ENCODE assay signal across 28 cellular contexts in the genomic region with DNA sequence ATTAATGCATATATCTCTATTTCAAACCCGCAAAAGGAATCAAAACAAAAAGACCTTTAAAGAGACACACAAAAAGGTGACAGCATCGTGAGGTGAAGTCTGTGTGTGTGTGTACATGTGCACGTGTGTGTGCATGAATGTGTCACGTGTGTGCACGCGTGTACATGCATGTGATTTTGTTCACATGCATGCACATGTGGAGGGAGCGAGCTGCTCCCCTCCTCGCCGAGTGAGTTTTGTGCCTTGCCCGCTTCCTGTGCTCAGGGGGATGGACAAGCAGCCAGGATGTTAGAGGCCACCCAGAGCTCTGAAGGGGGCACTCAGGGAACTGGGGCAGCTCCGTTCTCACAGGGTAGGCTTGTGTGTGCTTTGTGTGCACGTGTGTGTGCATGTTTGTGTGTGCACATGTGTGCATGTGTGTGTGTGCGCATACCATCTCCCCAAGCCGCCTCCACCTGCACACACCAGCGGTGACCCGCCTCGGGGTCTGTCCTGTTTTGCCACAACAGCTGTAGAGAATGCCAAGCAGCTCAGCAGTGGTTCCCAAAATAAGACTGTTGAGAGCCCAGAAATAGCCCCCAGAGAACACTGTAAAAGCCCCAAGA.
A peak's percentile ranks its signal among the peaks of the same experiment; 100 is the strongest.
DNase-seq lines count a peak whose midpoint lies in the region; ATAC-seq, FAIRE-seq and TF ChIP-seq lines count a peak whose summit lies in the region.
"Had no signal": no experiment of that assay in that cellular context is flagged by ENCODE, and none has a peak within 500 bp of the region (broad histone marks: within the 10 kb centered on the region; RNA-seq: fewer than 3 reads in every experiment).

No MANE protein-coding gene starts in this region.

- H3K4me3 ChIP-seq in Panc1 (ENCODE audit: low read depth in 2 of 2, low read length in 2 of 2) (no peak overlapping the region), esophagus (ENCODE audit: low read depth in 1 of 2, low read length in 2 of 2) (no peak overlapping the region), PC-9 (no peak overlapping the region)
- H3K4me3 ChIP-seq: ascending aorta, dorsolateral prefrontal cortex, Peyer's patch had no signal

- H3F3A ChIP-seq in PC-9 (ENCODE audit: insufficient read depth, low read depth) = no peaks in the 10 kb centered on the region

- no peak for TF ChIP-seq CTCF in Calu3 (IDR thresholded peaks at IDR 0.05; ENCODE audit: unreplicated experiment)
- no peak for TF ChIP-seq CTCF in Panc1 (IDR thresholded peaks at IDR 0.05)
- no peak for TF ChIP-seq CTCF in PC-9 (conservative IDR thresholded peaks at IDR 0.05)

- H3K36me3 Mint-ChIP-seq in Calu3 (ENCODE audit: insufficient read depth, unreplicated experiment) = no peaks in the 10 kb centered on the region
- H3K36me3 Mint-ChIP-seq: activated CD4-positive, alpha-beta memory T cell treated with anti-CD3 and anti-CD28 coated beads for 36 hours; CD8-positive, alpha-beta memory T cell; mesothelial cell of epicardium; stimulated activated effector memory CD8-positive, alpha-beta T cell treated with anti-CD3 and anti-CD28 coated beads, Interleukin-12 subunit alpha, Interleukin-12 subunit beta, amount 100 ng/mL, for 72 hours had no signal

- no peaks in the 10 kb centered on the region for H4K20me1 ChIP-seq in PC-9 (ENCODE audit: insufficient read depth)

- POLR2A ChIA-PET in Panc1 (lab: Charles Lee) = no interaction called here
- POLR2A ChIA-PET in PC-9 (lab: Charles Lee; ENCODE audit: unreplicated experiment) = no interaction called here

- no peak overlapping the region for H2AFZ ChIP-seq in PC-9

- FAIRE-seq in GM12892 (lab: Jason Lieb, UNC) = no peak
- FAIRE-seq: GM19239, H54 had no signal

- H3K9me3 ChIP-seq in Panc1 (ENCODE audit: control insufficient read depth, insufficient read depth, low read depth, low read length) (no peaks in the 10 kb centered on the region), esophagus (ENCODE audit: control insufficient read depth in 2 of 2, insufficient read depth in 1 of 2, low read depth in 1 of 2, low read length in 1 of 2) (peaks cover 2 to 6% of the 10 kb centered on the region in 2 donors), PC-9 (ENCODE audit: insufficient read depth, low read depth) (no peaks in the 10 kb centered on the region)
- H3K9me3 ChIP-seq: ascending aorta, Peyer's patch had no signal

- no TSS peak for BruUV-seq in Calu3 (replicated peaks; lab: Mats Ljungman, UMichigan)
- BruUV-seq in Panc1 (replicated peaks; lab: Mats Ljungman, UMichigan) = no TSS peak
- no TSS peak for BruUV-seq in PC-9 (replicated peaks; lab: Mats Ljungman, UMichigan)

- TF ChIP-seq POLR2A in GM12892 (IDR thresholded peaks at IDR 0.05; ENCODE audit: low read depth, low read length) = no peak

- DNase-seq in Calu3 (no peak), Panc1 (ENCODE audit: low read depth, low spot score) (no peak), posterior vena cava (ENCODE audit: low spot score) (peak; percentile 80), PC-9 (no peak), AG20443 (ENCODE audit: low spot score) (no peak), GM12892 (ENCODE audit: insufficient read length) (no peak)
- DNase-seq in activated CD8-positive, alpha-beta memory T cell treated with anti-CD3 and anti-CD28 coated beads, Interleukin-2, amount 50 U/mL, for 4 hours = no peak
- DNase-seq: activated CD4-positive, alpha-beta memory T cell treated with anti-CD3 and anti-CD28 coated beads for 36 hours; activated CD8-positive, alpha-beta memory T cell treated with anti-CD3 and anti-CD28 coated beads, Interleukin-2, amount 50 U/mL, for 48 hours; CD8-positive, alpha-beta memory T cell; central memory CD4-positive, alpha-beta T cell; GDM1; Kasumi-1; left ventricle myocardium superior; naive thymus-derived CD8-positive, alpha-beta T cell; NCI-H524 treated with DMSO at 0.1 percent for 48 hours; retina had no signal

- 0 out of 2 replicates have a peak, but pooled peaks have one; percentile 17 for ATAC-seq in Panc1
- ATAC-seq: activated CD4-positive, CD25-positive, alpha-beta regulatory T cell treated with anti-CD3 and anti-CD28 coated beads, Interleukin-2, amount 50 U/mL, for 24 hours; left ventricle myocardium superior; naive thymus-derived CD8-positive, alpha-beta T cell; stimulated activated effector memory CD8-positive, alpha-beta T cell treated with anti-CD3 and anti-CD28 coated beads, Interleukin-12 subunit alpha, Interleukin-12 subunit beta, amount 100 ng/mL, for 72 hours had no signal

- H3K27me3 ChIP-seq in Panc1 (ENCODE audit: control insufficient read depth, insufficient read depth, low read length) (no peaks in the 10 kb centered on the region), esophagus (ENCODE audit: control insufficient read depth in 1 of 2, insufficient read depth in 2 of 2, low read length in 2 of 2) (no peaks in the 10 kb centered on the region), PC-9 (ENCODE audit: insufficient read depth, low read depth) (peaks cover 73% of the 10 kb centered on the region)
- H3K27me3 ChIP-seq: ascending aorta, dorsolateral prefrontal cortex, Peyer's patch had no signal

- H3K4me3 Mint-ChIP-seq in Calu3 (ENCODE audit: low read depth, unreplicated experiment) = no peak overlapping the region
- H3K4me3 Mint-ChIP-seq: activated CD4-positive, alpha-beta memory T cell treated with anti-CD3 and anti-CD28 coated beads for 36 hours; activated naive CD8-positive, alpha-beta T cell; CD8-positive, alpha-beta memory T cell; mesothelial cell of epicardium; naive thymus-derived CD8-positive, alpha-beta T cell; stimulated activated effector memory CD8-positive, alpha-beta T cell treated with anti-CD3 and anti-CD28 coated beads, Interleukin-12 subunit alpha, Interleukin-12 subunit beta, amount 100 ng/mL, for 72 hours had no signal

- in situ Hi-C loops in Panc1 (cut with HindIII; ENCODE audit: low pct_unique_long_range_greater_than_20kb, low sequenced_read_pairs) = no loop called here

- H3K27ac Mint-ChIP-seq in Calu3 (ENCODE audit: unreplicated experiment) = peak overlapping the region; percentile 47
- H3K27ac Mint-ChIP-seq: activated CD4-positive, alpha-beta memory T cell treated with anti-CD3 and anti-CD28 coated beads for 36 hours; activated naive CD8-positive, alpha-beta T cell; activated T-helper 2 cell treated with anti-CD3 and anti-CD28 coated beads, Interferon-gamma antibody, Interleukin-2, Interleukin-4, amounts not matched to agents 10 μg/mL and 5 μg/mL and 100 μg/mL, durations not matched to agents 14 hours and 24 hours and 36 hours; mesothelial cell of epicardium; stimulated activated effector memory CD8-positive, alpha-beta T cell treated with anti-CD3 and anti-CD28 coated beads, Interleukin-12 subunit alpha, Interleukin-12 subunit beta, amount 100 ng/mL, for 72 hours had no signal

- intact Hi-C loops in Calu3 (cut with micrococcal nuclease; ENCODE audit: unreplicated experiment) = no loop called here
- intact Hi-C loops in Panc1 (cut with micrococcal nuclease; ENCODE audit: unreplicated experiment) = no loop called here
- intact Hi-C loops in posterior vena cava (cut with DNase I) = no loop called here
- intact Hi-C loops in PC-9 (cut with micrococcal nuclease; ENCODE audit: unreplicated experiment) = no loop called here

- H3K9me2 ChIP-seq in PC-9 (ENCODE audit: insufficient read depth) = no peaks in the 10 kb centered on the region

- no peak overlapping the region for H3K27ac ChIP-seq in Panc1 (ENCODE audit: low read length)
- H3K27ac ChIP-seq in esophagus (ENCODE audit: low read depth in 2 of 2, low read length in 1 of 2) = peak overlapping the region; percentile 1 to 23
- H3K27ac ChIP-seq in PC-9 = no peak overlapping the region
- H3K27ac ChIP-seq: ascending aorta, Peyer's patch had no signal

- no peaks in the 10 kb centered on the region for H3K36me3 ChIP-seq in Panc1 (ENCODE audit: control insufficient read depth, insufficient read depth, low read length)
- no peaks in the 10 kb centered on the region for H3K36me3 ChIP-seq in esophagus (ENCODE audit: control insufficient read depth in 2 of 2, insufficient read depth in 2 of 2, low read length in 1 of 2)
- no peaks in the 10 kb centered on the region for H3K36me3 ChIP-seq in PC-9 (ENCODE audit: low read depth)
- H3K36me3 ChIP-seq: ascending aorta, Peyer's patch had no signal

- CTCF ChIA-PET in Calu3 (lab: Charles Lee) (no interaction called here), Panc1 (lab: Charles Lee) (interaction anchor here (0.6 to 0.8 kb wide), 5 partner anchors 36 to 990 kb away, joined by 3 to 7 read pairs (median 3); no protein-coding TSS in a partner anchor), PC-9 (lab: Charles Lee) (no interaction called here)

- no peaks in the 10 kb centered on the region for H3K79me2 ChIP-seq in PC-9 (ENCODE audit: low read depth)

- WGBS in esophagus, 2 donors = 55 to 60% methylated on average over 17 of the region's 17 CpGs

- peaks cover 7% of the 10 kb centered on the region; the same call in 1 of the 2 replicates for H3K4me1 ChIP-seq in Panc1 (ENCODE audit: control insufficient read depth, insufficient read depth, low read length)
- peaks cover 0 to 17% of the 10 kb centered on the region in 2 donors for H3K4me1 ChIP-seq in esophagus (ENCODE audit: control insufficient read depth in 2 of 2, insufficient read depth in 2 of 2, low read length in 1 of 2)
- no peaks in the 10 kb centered on the region for H3K4me1 ChIP-seq in PC-9 (replicated peaks; ENCODE audit: insufficient read depth)
- H3K4me1 ChIP-seq: ascending aorta, Peyer's patch had no signal

- peaks cover 6% of the 10 kb centered on the region for H3K9me3 Mint-ChIP-seq in Calu3 (ENCODE audit: low read depth, unreplicated experiment)

- no peaks in the 10 kb centered on the region for H3K27me3 Mint-ChIP-seq in Calu3 (ENCODE audit: unreplicated experiment)
- H3K27me3 Mint-ChIP-seq: activated CD4-positive, alpha-beta memory T cell treated with anti-CD3 and anti-CD28 coated beads for 36 hours; activated naive CD8-positive, alpha-beta T cell; CD8-positive, alpha-beta memory T cell had no signal

- no peaks in the 10 kb centered on the region for H3K4me1 Mint-ChIP-seq in Calu3 (ENCODE audit: low read depth, unreplicated experiment)
- H3K4me1 Mint-ChIP-seq: CD8-positive, alpha-beta memory T cell; mesothelial cell of epicardium had no signal

- no peak overlapping the region for H3K4me2 ChIP-seq in PC-9

Comparison
In these comparisons a context has a peak if more than half of its experiments do, and no peak if none do; other contexts are left out.
1. H3K27ac ChIP-seq: peak in esophagus (2 of 2); none in Panc1 (single experiment) and PC-9 (single experiment).